In genomic region chr1:241998950-241999495, GRCh38 we compare ENCODE assay signal across 8 cellular contexts. TPM values are rescaled to one million over a fixed set of nuclear protein-coding genes. Genes with fewer than 3 reads are reported as not detected.
A peak's percentile ranks its signal among the peaks of the same experiment; 100 is the strongest.
DNase-seq lines count a peak whose midpoint lies in the region; ATAC-seq and TF ChIP-seq lines count a peak whose summit lies in the region.

TSS of gene MAP1LC3C (minus strand) at chr1:241999098. CDS start at chr1:241999008, 90 bp downstream.

- peak within 1 kb of the TSS; percentile 80 for H3K4me3 Mint-ChIP-seq in activated B cell treated with CpG ODN at 0.5 μM for 24 hours

- H3K27ac ChIP-seq in hepatocyte: peak within 1 kb of the TSS; percentile 17

- intact Hi-C loops in activated B cell treated with CpG ODN at 0.5 μM for 24 hours (cut with micrococcal nuclease): loop anchor here (1.0 kb wide), 4 partner anchors 103 to 468 kb away; no protein-coding TSS in a partner anchor
- intact Hi-C loops in sciatic nerve (cut with DNase I): no loop called here

- no peaks in the 10 kb centered on the region for H3K79me2 ChIP-seq in hepatocyte

- peak within 1 kb of the TSS; percentile 61 for H2AFZ ChIP-seq in hepatocyte

- H3K27me3 Mint-ChIP-seq in activated B cell treated with CpG ODN at 0.5 μM for 24 hours: peaks cover 3% of the 10 kb centered on the region

- H3K36me3 ChIP-seq in hepatocyte (replicated peaks; ENCODE audit: insufficient read depth, low read depth): no peaks in the 10 kb centered on the region

- peak within 1 kb of the TSS; percentile 69 for H3K4me2 ChIP-seq in hepatocyte

- H3K27me3 ChIP-seq in hepatocyte: no peaks in the 10 kb centered on the region

- no peak within 1 kb of the TSS for H3K27ac Mint-ChIP-seq in activated B cell treated with CpG ODN at 0.5 μM for 24 hours

- peaks cover 5% of the 10 kb centered on the region for H3K4me1 Mint-ChIP-seq in activated B cell treated with CpG ODN at 0.5 μM for 24 hours

- H3K9me3 ChIP-seq in hepatocyte (ENCODE audit: low read depth): no peaks in the 10 kb centered on the region

- no peaks in the 10 kb centered on the region for H3K36me3 Mint-ChIP-seq in activated B cell treated with CpG ODN at 0.5 μM for 24 hours (ENCODE audit: low read depth)

- peaks cover 7% of the 10 kb centered on the region for H3K4me1 ChIP-seq in hepatocyte (ENCODE audit: insufficient read depth)

- H3K9me3 Mint-ChIP-seq in activated B cell treated with CpG ODN at 0.5 μM for 24 hours: no peaks in the 10 kb centered on the region

- DNase-seq in GM12865 (ENCODE audit: low read depth) (no peak), activated B cell treated with CpG ODN at 0.5 μM for 24 hours (no peak), hepatocyte (ENCODE audit: low spot score) (no peak), sciatic nerve (ENCODE audit: low spot score) (no peak), DMS79 (lab: John Stamatoyannopoulos, UW) (no peak), UCSD-AML1 (lab: John Stamatoyannopoulos, UW; ENCODE audit: unreplicated experiment) (no peak)

- H3K4me3 ChIP-seq in GM12865 (ENCODE audit: low read depth, low read length): peak within 1 kb of the TSS; percentile 37
- H3K4me3 ChIP-seq in hepatocyte: no peak within 1 kb of the TSS

- 58% methylated on average over 6 of the region's 6 CpGs for WGBS in hepatocyte (ENCODE audit: low lambda C conversion rate, missing lambda C conversion rate)

- CTCF ChIA-PET in activated B cell treated with CpG ODN at 0.5 μM for 24 hours (lab: Charles Lee): interaction anchor here (1.0 to 4.9 kb wide), 16 partner anchors 8 to 474 kb away, joined by 3 to 50 read pairs (median 4); no protein-coding TSS in a partner anchor

- POLR2A ChIA-PET in activated B cell treated with CpG ODN at 0.5 μM for 24 hours (lab: Charles Lee): interaction anchor here (0.7 kb wide), 1 partner anchor 212 kb away, joined by 4 read pairs; no protein-coding TSS in a partner anchor

- H4K20me1 ChIP-seq in hepatocyte (ENCODE audit: insufficient read depth, poor library complexity, severe bottlenecking): no peaks in the 10 kb centered on the region

- no peaks in the 10 kb centered on the region for H3K9me2 ChIP-seq in hepatocyte (replicated peaks; ENCODE audit: insufficient read depth)

- ATAC-seq in activated B cell treated with CpG ODN at 0.5 μM for 24 hours (ENCODE audit: low read depth) (no peak), sciatic nerve (peak; percentile 7), HG03139 (IDR thresholded peaks at IDR 0.05; ENCODE audit: unreplicated experiment) (no peak), GM21528 (IDR thresholded peaks at IDR 0.05; ENCODE audit: low FRiP score, unreplicated experiment) (no peak)

- TF ChIP-seq CTCF in GM12865 (IDR thresholded peaks at IDR 0.05; ENCODE audit: insufficient read depth, low read depth, low read length, missing control alignments) (no peak), activated B cell treated with CpG ODN at 0.5 μM for 24 hours (IDR thresholded peaks at IDR 0.05) (no peak), hepatocyte (IDR thresholded peaks at IDR 0.05; ENCODE audit: poor library complexity) (no peak)

RNA-seq across cellular contexts. Expression of gene MAP1LC3C, which starts in this region (rescaled TPM):
- not detected in 2 replicates for total RNA-seq in activated B cell treated with CpG ODN at 0.5 μM for 24 hours
- total RNA-seq in hepatocyte: 0.16 and 0.27 TPM in 2 replicates
- polyA plus RNA-seq in hepatocyte: 0.44 and 0.45 TPM in 2 replicates
- total RNA-seq in sciatic nerve: 2.0 TPM
